In the genomic region with DNA sequence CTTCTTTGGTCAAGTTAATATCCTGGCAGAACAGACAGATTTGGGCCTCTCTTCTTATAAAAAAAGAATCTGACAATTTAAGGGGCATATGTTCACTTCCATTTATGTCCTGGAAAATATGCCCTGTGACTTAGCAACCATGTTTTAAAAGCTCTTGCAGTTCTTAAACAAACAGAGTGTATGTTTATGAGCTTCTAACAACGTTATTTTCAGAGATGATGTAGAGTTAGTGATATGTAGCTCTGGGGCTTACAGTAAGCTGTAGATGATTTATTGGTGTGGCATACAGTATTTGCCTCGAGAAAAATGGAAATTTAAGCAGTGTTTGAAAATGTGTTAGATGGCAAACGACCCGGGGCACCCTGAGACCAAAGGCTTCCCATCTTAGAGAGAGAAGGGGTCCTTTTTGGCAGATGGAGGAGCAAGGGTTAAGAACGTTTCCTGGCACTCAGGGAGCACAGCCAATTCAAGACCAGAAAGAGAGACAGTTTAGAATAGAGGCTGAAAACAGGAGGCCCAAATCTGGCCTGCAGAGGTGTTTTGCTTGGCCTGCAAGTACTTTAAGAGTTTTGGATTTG, we compare ENCODE assay signal across 22 cellular contexts.
DNase-seq lines count a peak whose midpoint lies in the region; ATAC-seq and TF ChIP-seq lines count a peak whose summit lies in the region.
"Had no signal": no experiment of that assay in that cellular context is flagged by ENCODE, and none has a peak within 500 bp of the region (broad histone marks: within the 10 kb centered on the region; RNA-seq: fewer than 3 reads in every experiment).

No MANE protein-coding gene starts in this region.

- H3K4me3 ChIP-seq in mucosa of rectum (ENCODE audit: low read length in 2 of 2), result no peak overlapping the region
- H3K4me3 ChIP-seq: GM23338, left lung had no signal

- TF ChIP-seq CTCF in VCaP (conservative IDR thresholded peaks at IDR 0.05) (no peak), type B pancreatic cell (conservative IDR thresholded peaks at IDR 0.05) (no peak), natural killer cell (IDR thresholded peaks at IDR 0.05) (no peak)

- H3K27ac Mint-ChIP-seq in type B pancreatic cell, result peak overlapping the region; percentile 9
- H3K27ac Mint-ChIP-seq in natural killer cell, result no peak overlapping the region
- H3K27ac Mint-ChIP-seq: activated T-helper 2 cell treated with anti-CD3 and anti-CD28 coated beads, Interferon-gamma antibody, Interleukin-2, Interleukin-4, amounts not matched to agents 10 μg/mL and 5 μg/mL and 100 μg/mL, durations not matched to agents 14 hours and 24 hours and 36 hours; CD4-positive, alpha-beta T cell; GM23338; naive B cell; progenitor cell of endocrine pancreas; T-helper 1 cell treated with Interleukin-12 subunit alpha and Interleukin-12 subunit beta and Interleukin-4 antibody, amounts not matched to agents 30 μg/mL and 1 μg/mL, for 36 hours; WTC11 had no signal

- no peak overlapping the region for H3K9ac ChIP-seq in mucosa of rectum (ENCODE audit: low read depth in 1 of 2, low read length in 2 of 2)

- peaks cover 32% of the 10 kb centered on the region for H3K4me1 Mint-ChIP-seq in type B pancreatic cell (ENCODE audit: unreplicated experiment)
- peaks cover 0 to 5% of the 10 kb centered on the region in 2 donors for H3K4me1 Mint-ChIP-seq in natural killer cell
- H3K4me1 Mint-ChIP-seq: WTC11 had no signal

- H3K9me3 Mint-ChIP-seq in type B pancreatic cell (no peaks in the 10 kb centered on the region), natural killer cell (no peaks in the 10 kb centered on the region)
- H3K9me3 Mint-ChIP-seq: activated T-helper 2 cell treated with anti-CD3 and anti-CD28 coated beads, Interferon-gamma antibody, Interleukin-2, Interleukin-4, amounts not matched to agents 10 μg/mL and 5 μg/mL and 100 μg/mL, durations not matched to agents 14 hours and 24 hours and 36 hours; CD4-positive, alpha-beta T cell; GM23338; T-helper 1 cell treated with Interleukin-12 subunit alpha and Interleukin-12 subunit beta and Interleukin-4 antibody, amounts not matched to agents 30 μg/mL and 1 μg/mL, for 36 hours had no signal

- DNase-seq in NCI-H748 (lab: John Stamatoyannopoulos, UW; ENCODE audit: unreplicated experiment) (peak; percentile 20), NCI-H748 treated with DMSO at 0.1 percent for 48 hours (lab: John Stamatoyannopoulos, UW) (no peak), type B pancreatic cell (ENCODE audit: extremely low spot score, unreplicated experiment) (no peak), natural killer cell (no peak), SKM-1 treated with dmso at 0.1 percent for 144 hours (lab: John Stamatoyannopoulos, UW; ENCODE audit: unreplicated experiment) (no peak)
- DNase-seq: ACHN; CD4-positive, alpha-beta T cell; foreskin keratinocyte; left lung; naive B cell; NCI-H187 treated with DMSO at 0.1 percent for 48 hours; NK-92 treated with Interleukin-12 subunit alpha and Interleukin-12 subunit beta, amount 100 ng/mL, for 24 hours; stimulated activated naive CD4-positive, alpha-beta T cell treated with Interleukin-2 at 50 U/mL for 16 hours had no signal

- H3K36me3 Mint-ChIP-seq in type B pancreatic cell, result no peaks in the 10 kb centered on the region
- no peaks in the 10 kb centered on the region for H3K36me3 Mint-ChIP-seq in natural killer cell
- H3K36me3 Mint-ChIP-seq: naive B cell, WTC11 had no signal

- H3K4me3 Mint-ChIP-seq in type B pancreatic cell (no peak overlapping the region), natural killer cell (no peak overlapping the region)
- H3K4me3 Mint-ChIP-seq: CD4-positive, alpha-beta T cell; GM23338; naive B cell; T-helper 1 cell treated with Interleukin-12 subunit alpha and Interleukin-12 subunit beta and Interleukin-4 antibody, amounts not matched to agents 30 μg/mL and 1 μg/mL, for 36 hours; WTC11 had no signal

- no peaks in the 10 kb centered on the region for H3K36me3 ChIP-seq in mucosa of rectum (ENCODE audit: control insufficient read depth in 2 of 2, insufficient read depth in 2 of 2, low read length in 2 of 2)
- H3K36me3 ChIP-seq: left lung had no signal

- H3K9me3 ChIP-seq in mucosa of rectum (ENCODE audit: control insufficient read depth in 2 of 2, low read length in 2 of 2), result no peaks in the 10 kb centered on the region
- H3K9me3 ChIP-seq: left lung had no signal

- no peak for ATAC-seq in natural killer cell
- ATAC-seq in HG03280 (IDR thresholded peaks at IDR 0.05; ENCODE audit: unreplicated experiment), result no peak
- ATAC-seq: foreskin keratinocyte, GM23338, left lung, Right ventricle myocardium inferior, WTC11 had no signal

- intact Hi-C loops in natural killer cell (cut with micrococcal nuclease), result no loop called here

- H3K27ac ChIP-seq in VCaP, result peak overlapping the region; percentile 90
- H3K27ac ChIP-seq in mucosa of rectum (ENCODE audit: low read depth in 2 of 2, low read length in 2 of 2), result peak overlapping the region; percentile 27 to 33
- H3K27ac ChIP-seq: foreskin keratinocyte, left lung had no signal

- H3K27me3 Mint-ChIP-seq in type B pancreatic cell (peaks cover 4% of the 10 kb centered on the region), natural killer cell (ENCODE audit: low read depth in 2 of 2) (no peaks in the 10 kb centered on the region)
- H3K27me3 Mint-ChIP-seq: CD4-positive, alpha-beta T cell had no signal

- no peaks in the 10 kb centered on the region for H3K27me3 ChIP-seq in mucosa of rectum (ENCODE audit: control insufficient read depth in 2 of 2, insufficient read depth in 2 of 2, low read length in 2 of 2)
- H3K27me3 ChIP-seq: foreskin keratinocyte, left lung had no signal

- H3K4me1 ChIP-seq in mucosa of rectum (ENCODE audit: control insufficient read depth in 2 of 2, insufficient read depth in 2 of 2, low read length in 2 of 2), result peaks cover 3 to 8% of the 10 kb centered on the region in 2 donors
- H3K4me1 ChIP-seq: foreskin keratinocyte had no signal
